23 cellular contexts compared by ENCODE assay signal in the genomic region with DNA sequence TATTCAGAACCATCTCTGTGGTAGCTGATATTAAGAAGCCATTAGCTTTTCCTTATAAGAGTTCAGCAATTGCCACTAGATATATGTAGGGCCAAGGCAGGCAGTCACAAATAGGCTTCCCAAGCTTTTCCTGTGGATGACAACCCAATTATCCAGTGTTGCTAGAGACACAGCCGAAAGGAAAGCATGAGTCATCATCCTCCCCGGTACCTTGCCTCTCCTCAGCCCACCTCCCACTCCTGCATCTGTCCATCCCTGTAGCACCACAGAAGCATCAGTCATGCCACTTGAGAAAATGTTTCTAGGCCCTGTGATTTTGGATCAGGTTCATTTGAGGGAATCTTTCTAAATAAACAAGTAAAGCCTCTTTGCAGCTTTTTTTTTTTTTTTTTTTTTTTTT.
DNase-seq lines count a peak whose midpoint lies in the region; ATAC-seq, FAIRE-seq and TF ChIP-seq lines count a peak whose summit lies in the region.
"Had no signal": no experiment of that assay in that cellular context is flagged by ENCODE, and none has a peak within 500 bp of the region (broad histone marks: within the 10 kb centered on the region; RNA-seq: fewer than 3 reads in every experiment).

No MANE protein-coding gene starts in this region.

- POLR2A ChIA-PET in endothelial cell of umbilical vein (lab: Charles Lee) (no interaction called here), PC-9 (lab: Charles Lee; ENCODE audit: unreplicated experiment) (no interaction called here)

- H3K36me3 ChIP-seq in endothelial cell of umbilical vein (ENCODE audit: control insufficient read depth in 2 of 2, extremely low read depth in 1 of 2, insufficient read depth in 2 of 2, low read length in 2 of 2) (no peaks in the 10 kb centered on the region), PC-9 (ENCODE audit: low read depth) (no peaks in the 10 kb centered on the region)
- H3K36me3 ChIP-seq: left ventricle myocardium inferior, right atrium auricular region, tibial artery had no signal

- no peaks in the 10 kb centered on the region for H3K9me1 ChIP-seq in endothelial cell of umbilical vein (replicated peaks; ENCODE audit: control insufficient read depth, extremely low read depth, insufficient read depth, low read length)

- H3K9me3 ChIP-seq in endothelial cell of umbilical vein (replicated peaks; ENCODE audit: control insufficient read depth, insufficient read depth, low read length) (no peaks in the 10 kb centered on the region), PC-9 (ENCODE audit: insufficient read depth, low read depth) (no peaks in the 10 kb centered on the region)
- H3K9me3 ChIP-seq: body of pancreas, gastroesophageal sphincter, left ventricle myocardium inferior, right atrium auricular region, tibial artery had no signal

- H3K9ac ChIP-seq in endothelial cell of umbilical vein (replicated peaks; ENCODE audit: extremely low read depth, insufficient read depth, low read length) = no peak overlapping the region

- no TSS peak for BruUV-seq in endothelial cell of umbilical vein (replicated peaks; lab: Mats Ljungman, UMichigan)
- BruUV-seq in PC-9 (replicated peaks; lab: Mats Ljungman, UMichigan) = no TSS peak

- no peak for ATAC-seq in HG02981 (IDR thresholded peaks at IDR 0.05; ENCODE audit: unreplicated experiment)
- ATAC-seq: activated CD8-positive, alpha-beta T cell treated with anti-CD3 and anti-CD28 coated beads for 36 hours; activated naive CD4-positive, alpha-beta T cell treated with anti-CD3 and anti-CD28 coated beads, Interleukin-2, amount 50 U/mL, for 72 hours; activated T-cell treated with anti-CD3 and anti-CD28 coated beads, Interleukin-2, amount 50 U/mL, for 4 hours; body of pancreas; gastroesophageal sphincter; Right ventricle myocardium inferior; stimulated activated naive B cell treated with anti-CD40 and anti-IgM and Interleukin-4, amounts not matched to agents 10 μg/mL and 1 μg/mL and 100 μg/mL, for 72 hours had no signal

- no peaks in the 10 kb centered on the region for H3F3A ChIP-seq in PC-9 (ENCODE audit: insufficient read depth, low read depth)

- DNase-seq in NCI-H748 (lab: John Stamatoyannopoulos, UW; ENCODE audit: unreplicated experiment) = peak; percentile 11
- no peak for DNase-seq in NCI-H748 treated with DMSO at 0.1 percent for 48 hours (lab: John Stamatoyannopoulos, UW)
- peak; percentile 25 for DNase-seq in NCI-H2227 treated with DMSO at 0.1 percent for 48 hours (lab: John Stamatoyannopoulos, UW)
- peak; percentile 19 for DNase-seq in endothelial cell of umbilical vein (ENCODE audit: low read depth, low spot score)
- DNase-seq in urothelium cell line (ENCODE audit: low spot score) = peak; percentile 8
- DNase-seq in lower leg skin (ENCODE audit: low spot score in 2 of 2) = no peak
- DNase-seq in PC-9 = no peak
- DNase-seq: activated CD8-positive, alpha-beta T cell treated with anti-CD3 and anti-CD28 coated beads for 36 hours; activated T-cell treated with anti-CD3 and anti-CD28 coated beads, Interleukin-2, amount 50 U/mL, for 4 hours; body of pancreas; CD4-positive, CD25-positive, alpha-beta regulatory T cell; KG1; left ventricle myocardium inferior; NCI-H1105; stimulated activated naive B cell treated with anti-CD40 and anti-IgM and Interleukin-4, amounts not matched to agents 10 μg/mL and 1 μg/mL and 100 μg/mL, for 72 hours; tibial artery had no signal

- H4K20me1 ChIP-seq in endothelial cell of umbilical vein (replicated peaks; ENCODE audit: control insufficient read depth, extremely low read depth, insufficient read depth, low read length) (no peaks in the 10 kb centered on the region), PC-9 (ENCODE audit: insufficient read depth) (no peaks in the 10 kb centered on the region)

- H2AFZ ChIP-seq in endothelial cell of umbilical vein (ENCODE audit: low read depth, low read length) (no peak overlapping the region), PC-9 (no peak overlapping the region)

- 26 to 33% methylated on average over 2 of the region's 2 CpGs for WGBS in lower leg skin, 2 donors

- H3K4me3 ChIP-seq in endothelial cell of umbilical vein (replicated peaks in 1 of 3; ENCODE audit: insufficient read depth in 1 of 3, low read depth in 1 of 3, low read length in 3 of 3) = no peak overlapping the region
- no peak overlapping the region for H3K4me3 ChIP-seq in lower leg skin (ENCODE audit: low read depth, poor library complexity, severe bottlenecking)
- no peak overlapping the region for H3K4me3 ChIP-seq in PC-9
- H3K4me3 ChIP-seq: body of pancreas, coronary artery, gastroesophageal sphincter, left ventricle myocardium inferior, right atrium auricular region, tibial artery had no signal

- H3K27me3 ChIP-seq in endothelial cell of umbilical vein (ENCODE audit: control insufficient read depth in 2 of 2, insufficient read depth in 2 of 2, low read length in 2 of 2) (no peaks in the 10 kb centered on the region), PC-9 (ENCODE audit: insufficient read depth, low read depth) (no peaks in the 10 kb centered on the region)
- H3K27me3 ChIP-seq: body of pancreas, gastroesophageal sphincter, right atrium auricular region, tibial artery had no signal

- TF ChIP-seq POLR2A in endothelial cell of umbilical vein (IDR thresholded peaks at IDR 0.05; ENCODE audit: low read depth, low read length) (no peak), lower leg skin (IDR thresholded peaks at IDR 0.05) (no peak)

- no peaks in the 10 kb centered on the region for H3K9me2 ChIP-seq in PC-9 (ENCODE audit: insufficient read depth)

- TF ChIP-seq CTCF in endothelial cell of umbilical vein (IDR thresholded peaks at IDR 0.05; ENCODE audit: extremely low read depth in 1 of 2, insufficient read depth in 1 of 2, low read depth in 1 of 2, low read length in 2 of 2) (no peak), lower leg skin (IDR thresholded peaks at IDR 0.05) (no peak), PC-9 (conservative IDR thresholded peaks at IDR 0.05) (no peak)

- H3K27ac ChIP-seq in endothelial cell of umbilical vein (ENCODE audit: insufficient read depth, low read depth, low read length) (no peak overlapping the region), PC-9 (no peak overlapping the region)
- H3K27ac ChIP-seq: body of pancreas, coronary artery, epithelial cell of prostate, gastroesophageal sphincter, left ventricle myocardium inferior, right atrium auricular region, tibial artery had no signal

- H3K79me2 ChIP-seq in endothelial cell of umbilical vein (ENCODE audit: control insufficient read depth, insufficient read depth, low read length) (no peaks in the 10 kb centered on the region), PC-9 (ENCODE audit: low read depth) (no peaks in the 10 kb centered on the region)

- H3K4me1 ChIP-seq in endothelial cell of umbilical vein (ENCODE audit: control insufficient read depth, extremely low read depth, insufficient read depth, low read length) = no peaks in the 10 kb centered on the region
- H3K4me1 ChIP-seq in PC-9 (replicated peaks; ENCODE audit: insufficient read depth) = peaks cover 5% of the 10 kb centered on the region; the same call in 1 of the 2 replicates
- H3K4me1 ChIP-seq: body of pancreas, gastroesophageal sphincter, left ventricle myocardium inferior, right atrium auricular region, tibial artery had no signal

- intact Hi-C loops in endothelial cell of umbilical vein (cut with micrococcal nuclease) = no loop called here
- intact Hi-C loops in lower leg skin (cut with DNase I; ENCODE audit: low total_unique reads) = no loop called here
- intact Hi-C loops in PC-9 (cut with micrococcal nuclease; ENCODE audit: unreplicated experiment) = loop anchor here (1.0 kb wide), 1 partner anchor 21 kb away; no protein-coding TSS in a partner anchor

- FAIRE-seq in endothelial cell of umbilical vein (lab: Jason Lieb, UNC) (peak; percentile 8), urothelium cell line (lab: Jason Lieb, UNC) (no peak)

- dilution Hi-C loops in endothelial cell of umbilical vein (cut with MboI; ENCODE audit: extremely low pct_ligation_motif_present, low sequenced_read_pairs) = no loop called here

- H3K4me2 ChIP-seq in endothelial cell of umbilical vein (ENCODE audit: insufficient read depth, low read length) = no peak overlapping the region
- no peak overlapping the region for H3K4me2 ChIP-seq in PC-9

- CTCF ChIA-PET in endothelial cell of umbilical vein (lab: Charles Lee) = interaction anchor here (1.2 kb wide), 1 partner anchor 10 kb away, joined by 3 read pairs; no protein-coding TSS in a partner anchor
- CTCF ChIA-PET in PC-9 (lab: Charles Lee) = interaction anchor here (0.7 kb wide), 1 partner anchor 289 kb away, joined by 5 read pairs; no protein-coding TSS in a partner anchor

TF ChIP-seq in endothelial cell of umbilical vein, 7 proteins besides CTCF, POLR2A, EP300 and RAD21:
- TF ChIP-seq EZH2 (IDR thresholded peaks at IDR 0.05; ENCODE audit: borderline replicate concordance, low read depth, low read length, severe bottlenecking) = no peak
- TF ChIP-seq JUN (IDR thresholded peaks at IDR 0.05; ENCODE audit: borderline replicate concordance, insufficient read depth, insufficient read length, low read depth) = peak; percentile 38
- peak; percentile 15 for TF ChIP-seq FOS (IDR thresholded peaks at IDR 0.05; ENCODE audit: borderline replicate concordance, insufficient read depth, low read length)

Comparison
In these comparisons a context has a peak if more than half of its experiments do, and no peak if none do; other contexts are left out.
1. DNase-seq: peak in NCI-H748 (single experiment), NCI-H2227 treated with DMSO at 0.1 percent for 48 hours (single experiment), endothelial cell of umbilical vein (single experiment) and urothelium cell line (single experiment); none in NCI-H748 treated with DMSO at 0.1 percent for 48 hours (single experiment), lower leg skin (0 of 2) and PC-9 (0 of 2).